8 cellular contexts compared by ENCODE assay signal in genomic region chr1:166910396-166910994, GRCh38. TPM values are rescaled to one million over a fixed set of nuclear protein-coding genes. Genes with fewer than 3 reads are reported as not detected.
A peak's percentile ranks its signal among the peaks of the same experiment; 100 is the strongest.
DNase-seq lines count a peak whose midpoint lies in the region; ATAC-seq and TF ChIP-seq lines count a peak whose summit lies in the region.

No MANE protein-coding gene starts in this region.

- H3K36me3 ChIP-seq in SJSA1 (no peaks in the 10 kb centered on the region), prostate gland (no peaks in the 10 kb centered on the region)

- DNase-seq in NAMALWA (ENCODE audit: low spot score) (peak; percentile 94), SJSA1 (ENCODE audit: low read depth in 1 of 2, low spot score in 2 of 2) (peak; percentile 65 to 79), glomerular endothelial cell (ENCODE audit: extremely low read depth, low read depth, low spot score) (peak; percentile 77), prostate gland (ENCODE audit: low spot score) (peak; percentile 84)
- peak; percentile 2 to 39 (median 10) for DNase-seq in activated naive CD4-positive, alpha-beta T cell (lab: John Stamatoyannopoulos, UW)

- peak; percentile 20 for TF ChIP-seq CTCF in GM12801 (IDR thresholded peaks at IDR 0.05; ENCODE audit: extremely low read depth, insufficient read length)
- peak; percentile 70 to 83 (median 72) for TF ChIP-seq CTCF in prostate gland (IDR thresholded peaks at IDR 0.05)

- ATAC-seq in HG02571 (IDR thresholded peaks at IDR 0.05; ENCODE audit: unreplicated experiment) (peak; percentile 93), GM19324 (IDR thresholded peaks at IDR 0.05; ENCODE audit: low FRiP score, unreplicated experiment) (no peak)

- H3K9me3 ChIP-seq in SJSA1 (replicated peaks) (no peaks in the 10 kb centered on the region), prostate gland (no peaks in the 10 kb centered on the region)

- no peak for TF ChIP-seq POLR2A in prostate gland (IDR thresholded peaks at IDR 0.05)

- H3K4me1 ChIP-seq in SJSA1 (replicated peaks) (peaks cover 28% of the 10 kb centered on the region), prostate gland (replicated peaks) (no peaks in the 10 kb centered on the region)

- H3K4me3 ChIP-seq in SJSA1 (no peak overlapping the region), prostate gland (no peak overlapping the region)

- intact Hi-C loops in prostate gland (cut with DNase I): no loop called here

- 0% methylated on average over 1 of the region's 1 CpG for WGBS in prostate gland

- H3K27ac ChIP-seq in SJSA1 (no peak overlapping the region), prostate gland (no peak overlapping the region)

- H3K27me3 ChIP-seq in SJSA1 (replicated peaks) (no peaks in the 10 kb centered on the region), prostate gland (replicated peaks; ENCODE audit: insufficient read depth) (no peaks in the 10 kb centered on the region)

RNA-seq across cellular contexts. Expression of gene TADA1, which starts 34.4 kb away (rescaled TPM):
- total RNA-seq in SJSA1 (2014; rRNA removed; shearing (Covaris generic)): 20.6 and 22.6 TPM in 2 replicates
- total RNA-seq in glomerular endothelial cell (7.3 and 8.6 TPM in 2 replicates), prostate gland (10 to 100 TPM; 14.2 to 19.5 TPM)

Comparison
In these comparisons a context has a peak if more than half of its experiments do, and no peak if none do; other contexts are left out.
1. DNase-seq: peak in every context shown above with its lines; median percentile 94 in NAMALWA; 84 in prostate gland; 77 in glomerular endothelial cell; 72 in SJSA1; 10 in activated naive CD4-positive, alpha-beta T cell.